In the genomic region with DNA sequence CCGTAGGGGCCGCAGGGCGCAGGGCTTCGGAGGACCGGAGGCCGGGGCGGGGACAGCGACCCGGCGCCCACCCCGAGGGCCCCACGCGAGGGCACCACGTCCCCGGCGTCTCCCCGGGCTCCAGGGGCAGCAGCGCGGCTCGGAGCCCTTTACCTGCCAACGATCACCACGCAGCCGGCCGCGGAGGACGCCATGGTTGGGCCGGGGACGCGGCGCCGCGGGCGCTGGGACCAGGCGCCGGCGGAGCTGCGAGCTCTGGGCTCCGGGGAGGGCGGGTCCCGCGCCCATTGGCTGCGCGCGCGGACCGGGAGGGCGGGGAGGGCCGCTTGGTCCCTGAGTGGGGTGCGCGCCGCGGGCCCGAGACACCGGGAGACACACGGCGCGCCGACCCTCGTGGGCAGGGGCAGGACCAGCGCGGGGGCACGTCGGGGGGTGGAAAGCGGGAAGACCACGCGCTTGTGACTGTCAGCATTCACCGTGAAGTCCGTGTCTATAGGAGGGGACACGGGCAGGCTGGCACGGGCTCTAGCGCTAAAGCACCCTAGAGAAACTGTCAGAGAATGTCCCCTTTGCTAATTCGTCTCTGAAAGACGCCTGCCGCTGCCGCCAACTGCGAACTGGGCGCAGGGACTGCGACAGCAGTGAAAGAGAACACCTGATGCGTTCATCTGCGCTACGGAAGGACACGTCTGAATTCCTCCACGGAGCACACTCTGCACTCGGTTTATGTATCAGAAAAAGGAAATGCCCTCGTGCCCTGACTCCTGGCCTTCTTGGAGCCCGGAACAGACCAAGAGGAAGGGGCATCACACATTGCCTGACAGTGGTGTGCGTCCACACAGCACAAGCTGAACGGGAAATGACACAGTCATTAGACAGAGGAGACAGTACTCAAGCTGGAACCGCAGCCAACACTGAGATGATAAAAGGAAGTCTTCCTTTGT, we compare ENCODE assay signal across 8 cellular contexts. TPM values are rescaled to one million over a fixed set of nuclear protein-coding genes. Genes with fewer than 3 reads are reported as not detected.
DNase-seq lines count a peak whose midpoint lies in the region; ATAC-seq, FAIRE-seq and TF ChIP-seq lines count a peak whose summit lies in the region.

A gene with protein sequence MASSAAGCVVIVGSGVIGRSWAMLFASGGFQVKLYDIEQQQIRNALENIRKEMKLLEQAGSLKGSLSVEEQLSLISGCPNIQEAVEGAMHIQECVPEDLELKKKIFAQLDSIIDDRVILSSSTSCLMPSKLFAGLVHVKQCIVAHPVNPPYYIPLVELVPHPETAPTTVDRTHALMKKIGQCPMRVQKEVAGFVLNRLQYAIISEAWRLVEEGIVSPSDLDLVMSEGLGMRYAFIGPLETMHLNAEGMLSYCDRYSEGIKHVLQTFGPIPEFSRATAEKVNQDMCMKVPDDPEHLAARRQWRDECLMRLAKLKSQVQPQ (minus strand): TSS at position 257 of the 944 bp plus-strand sequence. CDS start 63 bp downstream, at position 194.

- ATAC-seq in HG03025 (IDR thresholded peaks at IDR 0.05; ENCODE audit: low FRiP score, unreplicated experiment), result peak; percentile 88

- peak within 1 kb of the TSS; percentile 97 for H2AFZ ChIP-seq in keratinocyte (ENCODE audit: control insufficient read depth, low read length)

- H3K9ac ChIP-seq in keratinocyte (ENCODE audit: control insufficient read depth, extremely low read depth, insufficient read depth, low read length), result peak within 1 kb of the TSS; percentile 73

- H4K20me1 ChIP-seq in keratinocyte (ENCODE audit: control insufficient read depth, extremely low read depth, insufficient read depth, low read length), result no peaks in the 10 kb centered on the region

- peaks cover 15% of the 10 kb centered on the region for H3K4me1 ChIP-seq in keratinocyte (ENCODE audit: control insufficient read depth, extremely low read depth, insufficient read depth, low read length)

- dilution Hi-C loops in keratinocyte (cut with MboI; ENCODE audit: extremely low pct_ligation_motif_present, low sequenced_read_pairs), result no loop called here

- FAIRE-seq in keratinocyte (lab: Jason Lieb, UNC), result peak; percentile 79

- TF ChIP-seq CTCF in keratinocyte (optimal IDR thresholded peaks at IDR 0.05 in 1 of 3, IDR thresholded peaks at IDR 0.05 in 1 of 3, conservative IDR thresholded peaks at IDR 0.05 in 1 of 3; ENCODE audit: extremely low read depth in 1 of 3, insufficient read depth in 2 of 3, low read length in 3 of 3), result no peak

- peaks cover 3% of the 10 kb centered on the region for H3K79me2 ChIP-seq in keratinocyte (ENCODE audit: control insufficient read depth, insufficient read depth, low read length)

- no peaks in the 10 kb centered on the region for H3K9me1 ChIP-seq in keratinocyte (ENCODE audit: control insufficient read depth, extremely low read depth, insufficient read depth, low read length)

- peak within 1 kb of the TSS; percentile 98 for H3K4me2 ChIP-seq in keratinocyte (ENCODE audit: control insufficient read depth, extremely low read depth, insufficient read depth, low read depth, low read length)

- peak within 1 kb of the TSS; percentile 59 to 81 (median 80) for H3K4me3 ChIP-seq in keratinocyte (ENCODE audit: control insufficient read depth in 2 of 3, extremely low read depth in 1 of 3, insufficient read depth in 2 of 3, low read depth in 1 of 3, low read length in 3 of 3)

- peak; percentile 51 to 82 (median 76) for DNase-seq in NCI-H1417 (lab: John Stamatoyannopoulos, UW)
- DNase-seq in NCI-H1417 treated with DMSO at 0.1 percent for 48 hours (lab: John Stamatoyannopoulos, UW), result no peak
- peak; percentile 25 for DNase-seq in NCI-H2227 (lab: John Stamatoyannopoulos, UW; ENCODE audit: unreplicated experiment)
- DNase-seq in activated CD4-positive, CD25-positive, alpha-beta regulatory T cell treated with anti-CD3 and anti-CD28 coated beads, Interleukin-2, amount 50 U/mL, for 16 hours (ENCODE audit: low read depth, low spot score), result peak; percentile 50
- peak; percentile 69 for DNase-seq in central memory CD4-positive, alpha-beta T cell
- DNase-seq in keratinocyte (ENCODE audit: low read depth, low spot score), result peak; percentile 15
- DNase-seq in stimulated activated CD4-positive, alpha-beta T cell treated with anti-CD3 and anti-CD28 coated beads, Interleukin-12 subunit alpha, Interleukin-12 subunit beta, amount 100 ng/mL, for 48 hours (ENCODE audit: low read depth in 2 of 3, low spot score in 1 of 3), result peak in 2 of 3 donors; percentile 41 to 70

- no peaks in the 10 kb centered on the region for H3K27me3 ChIP-seq in keratinocyte (ENCODE audit: control insufficient read depth, extremely low read depth, insufficient read depth, low read length)

- peak within 1 kb of the TSS; percentile 80 for H3K27ac ChIP-seq in keratinocyte (ENCODE audit: control insufficient read depth, insufficient read depth, low read length)

- no peaks in the 10 kb centered on the region for H3K9me3 ChIP-seq in keratinocyte (ENCODE audit: control insufficient read depth, low read depth, low read length)

- H3K36me3 ChIP-seq in keratinocyte (ENCODE audit: control insufficient read depth in 2 of 2, extremely low read depth in 1 of 2, insufficient read depth in 2 of 2, low read length in 2 of 2), result no peaks in the 10 kb centered on the region

RNA-seq across cellular contexts. Expression of the gene that starts here (rescaled TPM):
- 27.2 to 30.9 TPM (median 27.6 TPM) in 3 replicates for polyA plus RNA-seq in keratinocyte
- polyA plus RNA-seq in keratinocyte (2011; ENCODE audit: low read depth), result 10.2 TPM
- polyA plus RNA-seq in keratinocyte (2011; cell fraction: cytosol; rRNA removed), result 31.1 and 36.9 TPM in 2 replicates
- 17.2 and 19.6 TPM in 2 replicates for polyA plus RNA-seq in keratinocyte (2011; cell fraction: nucleus; rRNA removed)
- polyA plus RNA-seq in keratinocyte (2012; ENCODE audit: low replicate concordance), result 16.1 and 16.5 TPM in 2 replicates
- polyA minus RNA-seq in keratinocyte, result 22.8 to 32.0 TPM (median 26.7 TPM) in 3 replicates
- 20.1 TPM for polyA minus RNA-seq in keratinocyte (2011; cell fraction: cytosol; rRNA and poly(A)+ RNA removed)
- 6.6 and 7.8 TPM in 2 replicates for polyA minus RNA-seq in keratinocyte (2011; cell fraction: nucleus; rRNA and poly(A)+ RNA removed)
